ENCODE assay signal across 9 cellular contexts in the genomic region with DNA sequence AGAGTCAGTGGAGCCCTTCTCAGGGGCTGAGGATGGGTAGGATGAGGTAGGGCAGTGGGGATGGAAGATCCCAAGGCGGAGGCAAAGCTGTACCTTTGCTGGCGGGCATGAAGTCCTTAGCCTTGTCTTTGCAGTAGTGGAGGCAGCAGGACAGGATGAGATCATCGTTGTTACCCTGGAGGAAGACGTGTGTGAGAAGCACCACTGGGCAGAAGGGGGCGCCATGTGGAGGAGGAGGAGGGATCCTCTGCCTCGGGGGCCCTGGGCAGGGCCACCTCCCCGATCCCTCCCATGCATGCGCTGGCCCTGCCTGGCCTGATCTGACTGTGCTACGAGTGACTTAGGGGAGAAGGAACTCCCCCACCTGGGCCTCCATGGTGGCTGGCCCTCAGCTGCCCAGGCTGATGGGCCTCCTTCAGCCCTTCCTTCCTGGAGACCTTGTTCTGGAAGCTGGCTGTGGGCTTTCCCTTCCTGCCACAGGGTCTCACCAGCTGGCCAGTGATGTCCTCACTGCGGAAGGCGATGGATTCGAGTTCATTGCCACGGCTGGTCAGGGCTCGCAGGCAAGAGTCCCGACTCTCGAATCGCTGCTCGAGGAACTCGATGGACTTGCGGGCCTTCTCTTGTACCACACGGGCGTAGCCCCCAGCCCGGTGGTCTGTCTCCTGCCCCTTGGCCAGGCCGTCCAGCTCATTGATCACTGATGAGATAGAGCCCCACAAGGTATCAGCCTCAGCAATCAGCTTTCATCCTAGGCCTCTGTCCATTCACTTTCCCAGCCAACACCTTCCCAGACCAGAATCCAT. TPM values are rescaled to one million over a fixed set of nuclear protein-coding genes. Genes with fewer than 3 reads are reported as not detected.
DNase-seq lines count a peak whose midpoint lies in the region; ATAC-seq, FAIRE-seq and TF ChIP-seq lines count a peak whose summit lies in the region.
"Had no signal": no experiment of that assay in that cellular context is flagged by ENCODE, and none has a peak within 500 bp of the region (broad histone marks: within the 10 kb centered on the region; RNA-seq: fewer than 3 reads in every experiment).

No MANE protein-coding gene starts in this region.

- peaks cover 71% of the 10 kb centered on the region for H3F3A ChIP-seq in GM23248 (ENCODE audit: insufficient read depth)

- H3K4me1 ChIP-seq in A549 (no peaks in the 10 kb centered on the region), GM23248 (ENCODE audit: insufficient read depth) (peaks cover 76% of the 10 kb centered on the region), endothelial cell of umbilical vein (ENCODE audit: control insufficient read depth, extremely low read depth, insufficient read depth, low read length) (peaks cover 53% of the 10 kb centered on the region), pancreas (no peaks in the 10 kb centered on the region)

- no peaks in the 10 kb centered on the region for H3K27me3 ChIP-seq in GM23248 (replicated peaks; ENCODE audit: insufficient read depth)
- H3K27me3 ChIP-seq in WERI-Rb-1 (ENCODE audit: insufficient read depth, low read depth, severe bottlenecking), result no peaks in the 10 kb centered on the region
- H3K27me3 ChIP-seq in endothelial cell of umbilical vein (ENCODE audit: control insufficient read depth in 2 of 2, insufficient read depth in 2 of 2, low read length in 2 of 2), result no peaks in the 10 kb centered on the region
- H3K27me3 ChIP-seq in pancreas, result no peaks in the 10 kb centered on the region

- H3K27ac ChIP-seq in A549, result no peak overlapping the region
- peak overlapping the region; percentile 96 for H3K27ac ChIP-seq in GM23248
- H3K27ac ChIP-seq in WERI-Rb-1, result no peak overlapping the region; the same call in 1 of the 2 replicates
- peak overlapping the region; percentile 78 for H3K27ac ChIP-seq in endothelial cell of umbilical vein (ENCODE audit: insufficient read depth, low read depth, low read length)
- no peak overlapping the region for H3K27ac ChIP-seq in pancreas
- H3K27ac ChIP-seq: epithelial cell of prostate had no signal

- TF ChIP-seq CTCF in A549 (IDR thresholded peaks at IDR 0.05) (peak; percentile 43), WERI-Rb-1 (IDR thresholded peaks at IDR 0.05; ENCODE audit: low read depth, low read length) (peak; percentile 83), endothelial cell of umbilical vein (IDR thresholded peaks at IDR 0.05; ENCODE audit: extremely low read depth in 1 of 2, insufficient read depth in 1 of 2, low read depth in 1 of 2, low read length in 2 of 2) (peak; percentile 66 to 70), pancreas (IDR thresholded peaks at IDR 0.05) (peak in 1 of 4 donors; percentile 8)

- CTCF ChIA-PET in A549 (lab: Yijun Ruan, JAX) (interaction anchor here (0.6 to 16.6 kb wide), 20 partner anchors 8 to 232 kb away, joined by 3 to 217 read pairs (median 4); a partner anchor contains a TSS), endothelial cell of umbilical vein (lab: Charles Lee) (interaction anchor here (0.7 to 17.2 kb wide), 16 partner anchors 10 to 218 kb away, joined by 3 to 455 read pairs (median 4); a partner anchor contains a TSS)

- H3K79me2 ChIP-seq in GM23248 (ENCODE audit: insufficient read depth) (peaks cover 12% of the 10 kb centered on the region), endothelial cell of umbilical vein (ENCODE audit: control insufficient read depth, insufficient read depth, low read length) (peaks cover 8% of the 10 kb centered on the region)

- H3K4me2 ChIP-seq in A549 (no peak overlapping the region), GM23248 (ENCODE audit: unreplicated experiment) (no peak overlapping the region), endothelial cell of umbilical vein (ENCODE audit: insufficient read depth, low read length) (no peak overlapping the region)

- no peaks in the 10 kb centered on the region for H4K20me1 ChIP-seq in GM23248 (ENCODE audit: insufficient read depth)
- H4K20me1 ChIP-seq in endothelial cell of umbilical vein (replicated peaks; ENCODE audit: control insufficient read depth, extremely low read depth, insufficient read depth, low read length), result no peaks in the 10 kb centered on the region

- intact Hi-C loops in endothelial cell of umbilical vein (cut with micrococcal nuclease) (loop anchor here (1.0 kb wide), 2 partner anchors 166 to 179 kb away; no protein-coding TSS in a partner anchor), pancreas (cut with DNase I) (loop anchor here in 1 of 3 donors (10.0 kb wide), 1 partner anchor 170 kb away; no protein-coding TSS in a partner anchor)

- no peaks in the 10 kb centered on the region for H3K9me1 ChIP-seq in endothelial cell of umbilical vein (replicated peaks; ENCODE audit: control insufficient read depth, extremely low read depth, insufficient read depth, low read length)

- no peaks in the 10 kb centered on the region for H3K36me3 ChIP-seq in GM23248 (ENCODE audit: low read depth)
- peaks cover 53% of the 10 kb centered on the region for H3K36me3 ChIP-seq in WERI-Rb-1
- H3K36me3 ChIP-seq in endothelial cell of umbilical vein (ENCODE audit: control insufficient read depth in 2 of 2, extremely low read depth in 1 of 2, insufficient read depth in 2 of 2, low read length in 2 of 2), result peaks cover 0 to 14% of the 10 kb centered on the region in 2 experiments
- peaks cover 0 to 21% (median 0%) of the 10 kb centered on the region in 3 donors for H3K36me3 ChIP-seq in pancreas

- H3K9me3 ChIP-seq in A549 (no peaks in the 10 kb centered on the region), GM23248 (ENCODE audit: low read depth) (no peaks in the 10 kb centered on the region), WERI-Rb-1 (ENCODE audit: severe bottlenecking) (no peaks in the 10 kb centered on the region), endothelial cell of umbilical vein (replicated peaks; ENCODE audit: control insufficient read depth, insufficient read depth, low read length) (no peaks in the 10 kb centered on the region), pancreas (no peaks in the 10 kb centered on the region)

- H3K4me3 ChIP-seq in A549, result no peak overlapping the region
- no peak overlapping the region for H3K4me3 ChIP-seq in GM23248
- no peak overlapping the region for H3K4me3 ChIP-seq in WERI-Rb-1 (ENCODE audit: low read depth, low read length)
- no peak overlapping the region for H3K4me3 ChIP-seq in endothelial cell of umbilical vein (replicated peaks in 1 of 3; ENCODE audit: insufficient read depth in 1 of 3, low read depth in 1 of 3, low read length in 3 of 3)
- no peak overlapping the region for H3K4me3 ChIP-seq in pancreas

- dilution Hi-C loops in endothelial cell of umbilical vein (cut with MboI; ENCODE audit: extremely low pct_ligation_motif_present, low sequenced_read_pairs), result no loop called here

- no peak for TF ChIP-seq EP300 in A549 (IDR thresholded peaks at IDR 0.05)

- ATAC-seq in A549, result peak; percentile 57 to 82; a peak in 5 of 6 replicates
- ATAC-seq in pancreas, result peak in 3 of 4 donors; percentile 17 to 41 (median 30)

- peak in 1 of 2 experiments; percentile 59 for DNase-seq in A549 (ENCODE audit: low read depth in 1 of 2, low spot score in 1 of 2)
- DNase-seq in GM23248, result peak; percentile 85
- DNase-seq in WERI-Rb-1, result peak; percentile 84
- DNase-seq in endothelial cell of umbilical vein (ENCODE audit: low read depth, low spot score), result peak; percentile 79
- DNase-seq in pancreas, result no peak
- no peak for DNase-seq in effector CD8-positive, alpha-beta T cell (lab: John Stamatoyannopoulos, UW)
- no peak for DNase-seq in HPDE6-E6E7 (ENCODE audit: extremely low spot score)
- no peak for DNase-seq in KG1 (lab: John Stamatoyannopoulos, UW)

- in situ Hi-C loops in GM23248 (cut with MboI), result loop anchor here (10.0 kb wide), 1 partner anchor 180 kb away; no protein-coding TSS in a partner anchor

- no TSS peak for BruUV-seq in endothelial cell of umbilical vein (replicated peaks; lab: Mats Ljungman, UMichigan)

- no peaks in the 10 kb centered on the region for H3K9me2 ChIP-seq in GM23248 (ENCODE audit: insufficient read depth)

- 0 out of 5 replicates have a peak, but pooled peaks of 1 of the 2 experiments have one; percentile 13 for TF ChIP-seq RAD21 in A549 (conservative IDR thresholded peaks at IDR 0.05 in 1 of 2, IDR thresholded peaks at IDR 0.05 in 1 of 2)

- no peak overlapping the region for H2AFZ ChIP-seq in GM23248
- no peak overlapping the region for H2AFZ ChIP-seq in endothelial cell of umbilical vein (ENCODE audit: low read depth, low read length)

- TF ChIP-seq POLR2A in A549 (IDR thresholded peaks at IDR 0.05; ENCODE audit: low read length) (no peak), endothelial cell of umbilical vein (IDR thresholded peaks at IDR 0.05; ENCODE audit: low read depth, low read length) (no peak)

- POLR2A ChIA-PET in A549 (lab: Yijun Ruan, JAX), result no interaction called here
- POLR2A ChIA-PET in endothelial cell of umbilical vein (lab: Charles Lee), result no interaction called here

- WGBS in A549 (ENCODE audit: missing lambda C conversion rate), result 78% methylated on average over 24 of the region's 24 CpGs
- WGBS in GM23248 (ENCODE audit: low coverage in 1 of 2, low lambda C conversion rate in 2 of 2, missing lambda C conversion rate in 2 of 2), 2 experiments, result 83 to 88% methylated on average over 23 to 24 of the region's 24 CpGs
- WGBS in pancreas, 2 donors, result 80 to 88% methylated on average over 24 of the region's 24 CpGs

- H3K9ac ChIP-seq in GM23248, result peak overlapping the region; percentile 73
- H3K9ac ChIP-seq in endothelial cell of umbilical vein (replicated peaks; ENCODE audit: extremely low read depth, insufficient read depth, low read length), result peak overlapping the region; percentile 6

- no peak for FAIRE-seq in A549 (lab: Jason Lieb, UNC)
- peak; percentile 76 for FAIRE-seq in endothelial cell of umbilical vein (lab: Jason Lieb, UNC)
- FAIRE-seq in pancreas (lab: Jason Lieb, UNC), result no peak

RNA-seq across cellular contexts. Expression of a gene that starts 10.3 kb away (rescaled TPM):
- polyA plus RNA-seq in A549 (2011; rRNA removed) (0.13 and 0.28 TPM in 2 replicates), A549 (2017; fragmentation: RNase III; extraction: RNeasy Plus Mini Kit Qiagen cat#74134 plus additional on column Dnase treatment) (0.70 to 1.5 TPM (median 1.3 TPM) in 3 replicates), GM23248 (2016; fragmentation: Nextera tagmentation; extraction: Ambion mirVana) (1.6 TPM in 2 replicates), endothelial cell of umbilical vein (18.2 and 20.2 TPM in 2 replicates), pancreas (1 to 10 TPM; 1.8 to 3.7 TPM)
- 0.37 and 0.43 TPM in 2 replicates for polyA plus RNA-seq in A549 (2012; cell fraction: cytosol; rRNA removed)
- polyA plus RNA-seq in A549 (2012; cell fraction: nucleus; rRNA removed), result 1.7 and 2.1 TPM in 2 replicates
- 0.29 and 0.58 TPM in 2 replicates for polyA minus RNA-seq in A549 (2011; rRNA and poly(A)+ RNA removed)
- 35.0 and 59.8 TPM in 2 replicates for total RNA-seq in GM23248 (2014; rRNA removed; shearing (Covaris generic))
- total RNA-seq in endothelial cell of umbilical vein (25.8 and 35.5 TPM in 2 replicates), pancreas (10 to 100 TPM in 2 of 6 donors, 1 to 10 TPM in 4; 1.0 to 15.8 (median 3.8) TPM)
- polyA plus RNA-seq in endothelial cell of umbilical vein (2011; cell fraction: cytosol; rRNA removed), result 6.5 and 11.3 TPM in 2 replicates
- 46.4 and 50.2 TPM in 2 replicates for polyA plus RNA-seq in endothelial cell of umbilical vein (2011; cell fraction: nucleus; rRNA removed)
- polyA plus RNA-seq in endothelial cell of umbilical vein (2012), result 8.2 and 19.6 TPM in 2 replicates
- 10.7 and 22.4 TPM in 2 replicates for polyA minus RNA-seq in endothelial cell of umbilical vein
- not detected for polyA minus RNA-seq in endothelial cell of umbilical vein (2011; cell fraction: cytosol; rRNA and poly(A)+ RNA removed)
- polyA minus RNA-seq in endothelial cell of umbilical vein (2011; cell fraction: nucleus; rRNA and poly(A)+ RNA removed), result 56.9 and 118 TPM in 2 replicates

RNA-seq across cellular contexts. Expression of a gene that starts 23.4 kb away (rescaled TPM):
- polyA plus RNA-seq in A549 (2011; rRNA removed) (66.3 and 73.1 TPM in 2 replicates), A549 (2017; fragmentation: RNase III; extraction: RNeasy Plus Mini Kit Qiagen cat#74134 plus additional on column Dnase treatment) (54.3 to 56.6 TPM (median 54.6 TPM) in 3 replicates), GM23248 (2016; fragmentation: Nextera tagmentation; extraction: Ambion mirVana) (63.5 and 66.1 TPM in 2 replicates), endothelial cell of umbilical vein (84.2 and 102 TPM in 2 replicates), pancreas (10 to 100 TPM; 46.3 to 79.3 TPM)
- polyA plus RNA-seq in A549 (2012; cell fraction: cytosol; rRNA removed), result 77.8 and 108 TPM in 2 replicates
- polyA plus RNA-seq in A549 (2012; cell fraction: nucleus; rRNA removed), result 46.6 and 48.1 TPM in 2 replicates
- polyA minus RNA-seq in A549 (2011; rRNA and poly(A)+ RNA removed), result 60.6 and 72.6 TPM in 2 replicates
- total RNA-seq in GM23248 (2014; rRNA removed; shearing (Covaris generic)), result 67.3 and 92.0 TPM in 2 replicates
- total RNA-seq in endothelial cell of umbilical vein (40.9 and 41.3 TPM in 2 replicates), pancreas (10 to 100 TPM; 10.4 to 20.5 (median 17.9) TPM)
- polyA plus RNA-seq in endothelial cell of umbilical vein (2011; cell fraction: cytosol; rRNA removed), result 62.0 and 68.4 TPM in 2 replicates
- 27.0 and 34.3 TPM in 2 replicates for polyA plus RNA-seq in endothelial cell of umbilical vein (2011; cell fraction: nucleus; rRNA removed)
- polyA plus RNA-seq in endothelial cell of umbilical vein (2012), result 40.7 and 40.8 TPM in 2 replicates
- 29.7 and 32.0 TPM in 2 replicates for polyA minus RNA-seq in endothelial cell of umbilical vein
- polyA minus RNA-seq in endothelial cell of umbilical vein (2011; cell fraction: cytosol; rRNA and poly(A)+ RNA removed), result 24.1 TPM
- polyA minus RNA-seq in endothelial cell of umbilical vein (2011; cell fraction: nucleus; rRNA and poly(A)+ RNA removed), result 4.8 and 6.6 TPM in 2 replicates

RNA-seq across cellular contexts. Expression of a gene that starts 35.2 kb away (rescaled TPM):
- polyA plus RNA-seq in A549 (2011; rRNA removed) (25.5 and 33.0 TPM in 2 replicates), A549 (2017; fragmentation: RNase III; extraction: RNeasy Plus Mini Kit Qiagen cat#74134 plus additional on column Dnase treatment) (33.6 to 42.4 TPM (median 34.4 TPM) in 3 replicates), GM23248 (2016; fragmentation: Nextera tagmentation; extraction: Ambion mirVana) (41.1 and 41.2 TPM in 2 replicates), endothelial cell of umbilical vein (45.6 and 50.4 TPM in 2 replicates), pancreas (10 to 100 TPM; 53.3 to 74.4 TPM)
- polyA plus RNA-seq in A549 (2012; cell fraction: cytosol; rRNA removed), result 44.9 and 53.6 TPM in 2 replicates
- 178 and 193 TPM in 2 replicates for polyA plus RNA-seq in A549 (2012; cell fraction: nucleus; rRNA removed)
- 52.9 and 61.5 TPM in 2 replicates for polyA minus RNA-seq in A549 (2011; rRNA and poly(A)+ RNA removed)
- total RNA-seq in GM23248 (2014; rRNA removed; shearing (Covaris generic)), result 51.2 and 58.1 TPM in 2 replicates
- total RNA-seq in endothelial cell of umbilical vein (37.8 and 38.5 TPM in 2 replicates), pancreas (10 to 100 TPM; 21.8 to 37.7 (median 27.6) TPM)
- polyA plus RNA-seq in endothelial cell of umbilical vein (2011; cell fraction: cytosol; rRNA removed), result 24.4 and 28.4 TPM in 2 replicates
- polyA plus RNA-seq in endothelial cell of umbilical vein (2011; cell fraction: nucleus; rRNA removed), result 113 and 132 TPM in 2 replicates
- 27.7 and 30.0 TPM in 2 replicates for polyA plus RNA-seq in endothelial cell of umbilical vein (2012)
- polyA minus RNA-seq in endothelial cell of umbilical vein, result 28.8 and 50.5 TPM in 2 replicates
- polyA minus RNA-seq in endothelial cell of umbilical vein (2011; cell fraction: cytosol; rRNA and poly(A)+ RNA removed), result 34.0 TPM
- polyA minus RNA-seq in endothelial cell of umbilical vein (2011; cell fraction: nucleus; rRNA and poly(A)+ RNA removed), result 36.8 and 41.4 TPM in 2 replicates

RNA-seq across cellular contexts. Expression of a gene that starts 40.0 kb away (rescaled TPM):
- 0.39 and 0.46 TPM in 2 replicates for polyA plus RNA-seq in A549 (2011; rRNA removed)
- 0.96 and 1.8 TPM in 2 replicates for polyA plus RNA-seq in A549 (2012; cell fraction: cytosol; rRNA removed)
- polyA plus RNA-seq in A549 (2012; cell fraction: nucleus; rRNA removed), result 1.8 and 2.1 TPM in 2 replicates
- 1.4 to 1.8 TPM (median 1.5 TPM) in 3 replicates for polyA plus RNA-seq in A549 (2017; fragmentation: RNase III; extraction: RNeasy Plus Mini Kit Qiagen cat#74134 plus additional on column Dnase treatment)
- polyA minus RNA-seq in A549 (2011; rRNA and poly(A)+ RNA removed), result 0.44 and 0.45 TPM in 2 replicates
- 0.22 TPM in 1 of 2 replicates, not detected in the other for total RNA-seq in GM23248 (2014; rRNA removed; shearing (Covaris generic))
- polyA plus RNA-seq in GM23248 (2016; fragmentation: Nextera tagmentation; extraction: Ambion mirVana), result not detected in 2 replicates
- total RNA-seq in endothelial cell of umbilical vein, result not detected in 2 replicates
- 0.03 and 0.04 TPM in 2 replicates for polyA plus RNA-seq in endothelial cell of umbilical vein
- 0.03 TPM in 2 replicates for polyA plus RNA-seq in endothelial cell of umbilical vein (2011; cell fraction: cytosol; rRNA removed)
- not detected in 2 replicates for polyA plus RNA-seq in endothelial cell of umbilical vein (2011; cell fraction: nucleus; rRNA removed)
- polyA plus RNA-seq in endothelial cell of umbilical vein (2012), result 0.04 and 0.11 TPM in 2 replicates
- polyA minus RNA-seq in endothelial cell of umbilical vein, result 0.08 TPM in 1 of 2 replicates, not detected in the other
- not detected for polyA minus RNA-seq in endothelial cell of umbilical vein (2011; cell fraction: cytosol; rRNA and poly(A)+ RNA removed)
- polyA minus RNA-seq in endothelial cell of umbilical vein (2011; cell fraction: nucleus; rRNA and poly(A)+ RNA removed), result not detected in 2 replicates
- total RNA-seq in pancreas, result 1 to 10 TPM in 4 of 6 donors, under 1 TPM in 2; 0.93 to 3.6 (median 1.7) TPM
- polyA plus RNA-seq in pancreas, result 1 to 10 TPM; 3.0 to 3.1 TPM

Comparison
In these comparisons a context has a peak if more than half of its experiments do, and no peak if none do; other contexts are left out.
1. DNase-seq: peak in GM23248 (single experiment), WERI-Rb-1 (single experiment) and endothelial cell of umbilical vein (single experiment); none in pancreas (0 of 6), effector CD8-positive, alpha-beta T cell (single experiment), HPDE6-E6E7 (single experiment) and KG1 (single experiment).
2. H3K27ac ChIP-seq: peak in GM23248 (single experiment) and endothelial cell of umbilical vein (single experiment); none in A549 (0 of 2), WERI-Rb-1 (single experiment) and pancreas (0 of 4).